ENCODE assay signal across 1 cellular context in the genomic region with DNA sequence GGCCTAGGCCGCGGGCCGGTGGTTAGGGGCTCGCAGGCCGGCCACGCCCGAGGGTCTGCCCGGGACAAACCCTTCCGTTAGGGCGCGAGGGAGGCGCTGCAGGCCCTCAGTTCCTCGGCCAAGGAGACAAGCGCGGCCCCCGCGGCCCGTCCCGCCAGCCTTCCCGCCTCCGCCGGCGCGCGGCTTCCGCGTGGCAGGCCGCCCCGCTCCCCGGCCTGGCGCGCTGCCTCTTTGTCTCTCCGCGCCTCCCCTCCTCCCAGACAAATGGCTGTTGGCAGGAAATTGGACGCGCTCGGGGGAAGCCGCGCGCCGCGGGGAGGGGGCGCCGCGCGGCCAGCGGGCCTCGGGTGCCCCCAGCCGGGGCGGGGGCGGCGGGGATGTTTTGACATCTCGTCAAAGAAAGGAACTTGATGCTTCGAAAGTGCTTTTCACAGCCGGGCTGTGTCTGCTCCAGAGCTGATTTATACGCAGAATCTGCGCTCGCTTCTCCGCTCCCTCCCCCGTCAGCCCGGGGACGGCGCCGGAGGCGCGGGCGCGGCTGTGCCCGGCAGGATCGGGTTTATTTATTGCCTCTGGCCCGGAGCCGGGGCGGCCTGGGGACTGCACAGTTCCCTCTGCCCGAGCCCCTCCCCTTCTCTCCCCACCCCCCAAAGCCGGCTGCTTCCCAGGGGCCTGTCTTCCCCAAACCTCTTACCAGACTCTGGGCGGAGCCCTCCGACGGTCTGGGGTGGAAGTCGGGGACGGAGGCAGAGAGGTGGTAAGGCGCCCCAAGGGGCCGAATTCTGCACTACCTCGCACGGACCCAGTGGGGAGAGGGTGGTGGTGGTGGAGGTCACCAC.
TF ChIP-seq lines count a peak whose summit lies in the region.

No MANE protein-coding gene starts in this region.

TF ChIP-seq in HEK293, 187 proteins besides CTCF, POLR2A, EP300 and RAD21 (continued from another document):
- TF ChIP-seq, protein P1, sequence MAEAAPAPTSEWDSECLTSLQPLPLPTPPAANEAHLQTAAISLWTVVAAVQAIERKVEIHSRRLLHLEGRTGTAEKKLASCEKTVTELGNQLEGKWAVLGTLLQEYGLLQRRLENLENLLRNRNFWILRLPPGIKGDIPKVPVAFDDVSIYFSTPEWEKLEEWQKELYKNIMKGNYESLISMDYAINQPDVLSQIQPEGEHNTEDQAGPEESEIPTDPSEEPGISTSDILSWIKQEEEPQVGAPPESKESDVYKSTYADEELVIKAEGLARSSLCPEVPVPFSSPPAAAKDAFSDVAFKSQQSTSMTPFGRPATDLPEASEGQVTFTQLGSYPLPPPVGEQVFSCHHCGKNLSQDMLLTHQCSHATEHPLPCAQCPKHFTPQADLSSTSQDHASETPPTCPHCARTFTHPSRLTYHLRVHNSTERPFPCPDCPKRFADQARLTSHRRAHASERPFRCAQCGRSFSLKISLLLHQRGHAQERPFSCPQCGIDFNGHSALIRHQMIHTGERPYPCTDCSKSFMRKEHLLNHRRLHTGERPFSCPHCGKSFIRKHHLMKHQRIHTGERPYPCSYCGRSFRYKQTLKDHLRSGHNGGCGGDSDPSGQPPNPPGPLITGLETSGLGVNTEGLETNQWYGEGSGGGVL (tag by site-specific recombination; IDR thresholded peaks at IDR 0.05) = peak; percentile 47; the same call in 1 of the 2 replicates
- TF ChIP-seq ZNF335 (tag by site-specific recombination; conservative IDR thresholded peaks at IDR 0.05) (peak; percentile 11; the same call in 1 of the 2 replicates), GLIS2 (tag by site-specific recombination; IDR thresholded peaks at IDR 0.05) (peak; percentile 24; the same call in 1 of the 2 replicates), ZNF366 (tag by site-specific recombination; conservative IDR thresholded peaks at IDR 0.05) (no peak), ZNF341 (tag by site-specific recombination; IDR thresholded peaks at IDR 0.05; ENCODE audit: low read depth) (peak; percentile 46; the same call in 1 of the 2 replicates), SP2 (tag by site-specific recombination; IDR thresholded peaks at IDR 0.05) (peak; percentile 34; the same call in 1 of the 2 replicates), KLF9 (tag by site-specific recombination; IDR thresholded peaks at IDR 0.05; ENCODE audit: low read depth) (peak; percentile 36; the same call in 1 of the 2 replicates), YY1 (tag by site-specific recombination; IDR thresholded peaks at IDR 0.05) (0 out of 2 replicates have a peak, but pooled peaks have one; percentile 20), ZNF561 (tag by site-specific recombination; IDR thresholded peaks at IDR 0.05; ENCODE audit: borderline replicate concordance) (no peak; the same call in 1 of the 2 replicates), FEZF1 (tag by site-specific recombination; IDR thresholded peaks at IDR 0.05) (peak; percentile 41; the same call in 1 of the 2 replicates), ZBTB48 (tag by site-specific recombination; IDR thresholded peaks at IDR 0.05) (peak; percentile 93; the same call in 1 of the 2 replicates), ZNF660 (tag by site-specific recombination; IDR thresholded peaks at IDR 0.05) (peak; percentile 50; the same call in 1 of the 2 replicates), ZNF292 (tag by site-specific recombination; IDR thresholded peaks at IDR 0.05; ENCODE audit: borderline replicate concordance, low read depth) (no peak)
- TF ChIP-seq, protein P2, sequence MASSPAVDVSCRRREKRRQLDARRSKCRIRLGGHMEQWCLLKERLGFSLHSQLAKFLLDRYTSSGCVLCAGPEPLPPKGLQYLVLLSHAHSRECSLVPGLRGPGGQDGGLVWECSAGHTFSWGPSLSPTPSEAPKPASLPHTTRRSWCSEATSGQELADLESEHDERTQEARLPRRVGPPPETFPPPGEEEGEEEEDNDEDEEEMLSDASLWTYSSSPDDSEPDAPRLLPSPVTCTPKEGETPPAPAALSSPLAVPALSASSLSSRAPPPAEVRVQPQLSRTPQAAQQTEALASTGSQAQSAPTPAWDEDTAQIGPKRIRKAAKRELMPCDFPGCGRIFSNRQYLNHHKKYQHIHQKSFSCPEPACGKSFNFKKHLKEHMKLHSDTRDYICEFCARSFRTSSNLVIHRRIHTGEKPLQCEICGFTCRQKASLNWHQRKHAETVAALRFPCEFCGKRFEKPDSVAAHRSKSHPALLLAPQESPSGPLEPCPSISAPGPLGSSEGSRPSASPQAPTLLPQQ (tag by site-specific recombination; IDR thresholded peaks at IDR 0.05) = 0 out of 2 replicates have a peak, but pooled peaks have one; percentile 18
- TF ChIP-seq, protein P3, sequence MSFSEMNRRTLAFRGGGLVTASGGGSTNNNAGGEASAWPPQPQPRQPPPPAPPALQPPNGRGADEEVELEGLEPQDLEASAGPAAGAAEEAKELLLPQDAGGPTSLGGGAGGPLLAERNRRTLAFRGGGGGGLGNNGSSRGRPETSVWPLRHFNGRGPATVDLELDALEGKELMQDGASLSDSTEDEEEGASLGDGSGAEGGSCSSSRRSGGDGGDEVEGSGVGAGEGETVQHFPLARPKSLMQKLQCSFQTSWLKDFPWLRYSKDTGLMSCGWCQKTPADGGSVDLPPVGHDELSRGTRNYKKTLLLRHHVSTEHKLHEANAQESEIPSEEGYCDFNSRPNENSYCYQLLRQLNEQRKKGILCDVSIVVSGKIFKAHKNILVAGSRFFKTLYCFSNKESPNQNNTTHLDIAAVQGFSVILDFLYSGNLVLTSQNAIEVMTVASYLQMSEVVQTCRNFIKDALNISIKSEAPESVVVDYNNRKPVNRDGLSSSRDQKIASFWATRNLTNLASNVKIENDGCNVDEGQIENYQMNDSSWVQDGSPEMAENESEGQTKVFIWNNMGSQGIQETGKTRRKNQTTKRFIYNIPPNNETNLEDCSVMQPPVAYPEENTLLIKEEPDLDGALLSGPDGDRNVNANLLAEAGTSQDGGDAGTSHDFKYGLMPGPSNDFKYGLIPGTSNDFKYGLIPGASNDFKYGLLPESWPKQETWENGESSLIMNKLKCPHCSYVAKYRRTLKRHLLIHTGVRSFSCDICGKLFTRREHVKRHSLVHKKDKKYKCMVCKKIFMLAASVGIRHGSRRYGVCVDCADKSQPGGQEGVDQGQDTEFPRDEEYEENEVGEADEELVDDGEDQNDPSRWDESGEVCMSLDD (tag by site-specific recombination; IDR thresholded peaks at IDR 0.05) = 0 out of 2 replicates have a peak, but pooled peaks have one; percentile 46
- TF ChIP-seq, protein P4, sequence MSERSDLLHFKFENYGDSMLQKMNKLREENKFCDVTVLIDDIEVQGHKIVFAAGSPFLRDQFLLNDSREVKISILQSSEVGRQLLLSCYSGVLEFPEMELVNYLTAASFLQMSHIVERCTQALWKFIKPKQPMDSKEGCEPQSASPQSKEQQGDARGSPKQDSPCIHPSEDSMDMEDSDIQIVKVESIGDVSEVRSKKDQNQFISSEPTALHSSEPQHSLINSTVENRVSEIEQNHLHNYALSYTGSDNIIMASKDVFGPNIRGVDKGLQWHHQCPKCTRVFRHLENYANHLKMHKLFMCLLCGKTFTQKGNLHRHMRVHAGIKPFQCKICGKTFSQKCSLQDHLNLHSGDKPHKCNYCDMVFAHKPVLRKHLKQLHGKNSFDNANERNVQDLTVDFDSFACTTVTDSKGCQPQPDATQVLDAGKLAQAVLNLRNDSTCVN (tag by site-specific recombination; optimal IDR thresholded peaks at IDR 0.05) = peak; percentile 66
